Comparison of ENCODE assay signal across 11 cellular contexts in the genomic region with DNA sequence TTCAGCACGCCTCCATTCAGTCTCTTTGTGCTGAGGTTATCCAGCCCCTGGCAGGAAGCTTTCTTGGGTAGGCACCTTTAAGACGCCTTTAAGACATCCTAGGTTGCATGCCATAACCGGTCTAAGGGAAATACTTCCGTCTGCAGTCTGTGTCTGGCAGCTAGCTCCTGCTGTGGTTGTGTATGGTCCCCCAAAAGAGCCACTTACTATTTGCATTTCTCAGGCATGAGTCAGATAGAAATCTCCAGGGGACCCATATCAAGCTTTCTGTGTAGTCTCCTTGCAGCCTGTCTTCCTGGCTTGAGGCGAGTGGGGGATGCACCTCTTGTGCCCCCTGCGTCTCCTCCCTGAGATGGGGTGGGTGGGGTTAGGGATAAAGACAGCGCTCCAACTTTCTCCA. TPM values are rescaled to one million over a fixed set of nuclear protein-coding genes. Genes with fewer than 3 reads are reported as not detected.
A peak's percentile ranks its signal among the peaks of the same experiment; 100 is the strongest.
DNase-seq lines count a peak whose midpoint lies in the region; ATAC-seq, FAIRE-seq and TF ChIP-seq lines count a peak whose summit lies in the region.
"Had no signal": no experiment of that assay in that cellular context is flagged by ENCODE, and none has a peak within 500 bp of the region (broad histone marks: within the 10 kb centered on the region; RNA-seq: fewer than 3 reads in every experiment).

No MANE protein-coding gene starts in this region.

- ATAC-seq in GM18858 (IDR thresholded peaks at IDR 0.05; ENCODE audit: unreplicated experiment) (peak; percentile 93), HG03521 (IDR thresholded peaks at IDR 0.05; ENCODE audit: unreplicated experiment) (peak; percentile 71)

- H3K23ac ChIP-seq in H9 (ENCODE audit: insufficient read length, low read depth, low read length): no peak overlapping the region

- no peaks in the 10 kb centered on the region; a peak in 1 of 7 replicates for H3K36me3 Mint-ChIP-seq in H9 (ENCODE audit: insufficient read depth in 1 of 3, low read depth in 3 of 3)

- no peaks in the 10 kb centered on the region for H4K20me1 ChIP-seq in H9 (ENCODE audit: control insufficient read depth, insufficient read depth, insufficient read length)

- no peaks in the 10 kb centered on the region for H3K79me2 ChIP-seq in H9 (ENCODE audit: insufficient read depth, low read length)

- H3K27me3 ChIP-seq in H9 (ENCODE audit: insufficient read depth, low read length) (no peaks in the 10 kb centered on the region), esophagus squamous epithelium (no peaks in the 10 kb centered on the region), prostate gland (replicated peaks; ENCODE audit: insufficient read depth) (no peaks in the 10 kb centered on the region)

- no peak for FAIRE-seq in GM12892 (lab: Jason Lieb, UNC)

- no peak overlapping the region for H2BK20ac ChIP-seq in H9 (ENCODE audit: low read depth, low read length, poor library complexity, severe bottlenecking)

- no peak overlapping the region for H3K4me3 ChIP-seq in esophagus squamous epithelium
- H3K4me3 ChIP-seq in prostate gland: no peak overlapping the region

- H3K23me2 ChIP-seq in H9 (ENCODE audit: insufficient read length, low read depth, low read length, poor library complexity, severe bottlenecking): no peaks in the 10 kb centered on the region

- H3K27me3 Mint-ChIP-seq in H9 (ENCODE audit: low read depth): peaks cover 3% of the 10 kb centered on the region

- no peaks in the 10 kb centered on the region for H3K9me3 Mint-ChIP-seq in H9

- H3K4me1 ChIP-seq in H9 (ENCODE audit: insufficient read depth, low read length) (peaks cover 9% of the 10 kb centered on the region; the same call in 1 of the 2 replicates), esophagus squamous epithelium (peaks cover 0 to 5% (median 0%) of the 10 kb centered on the region in 3 donors), prostate gland (replicated peaks) (no peaks in the 10 kb centered on the region)

- no peak overlapping the region for H3K56ac ChIP-seq in H9 (ENCODE audit: insufficient read length, low read depth, low read length)

- no peak overlapping the region for H3T11ph ChIP-seq in H9 (ENCODE audit: low read length)

- peak overlapping the region; percentile 28 for H3K4me2 ChIP-seq in H9 (ENCODE audit: insufficient read depth, insufficient read length, low read length)

- no peak overlapping the region for H3K18ac ChIP-seq in H9 (ENCODE audit: insufficient read length, low read depth, low read length)

- H2AFZ ChIP-seq in H9 (ENCODE audit: low read length): no peak overlapping the region

- H4K91ac ChIP-seq in H9 (ENCODE audit: insufficient read length, low read depth, low read length): no peak overlapping the region

- DNase-seq in H9 (peak; percentile 62), iPS-NIHi11 (ENCODE audit: low spot score) (peak; percentile 38), GM12892 (ENCODE audit: insufficient read length) (no peak), esophagus squamous epithelium (lab: John Stamatoyannopoulos, UW) (no peak), NCI-H345 treated with DMSO at 0.1 percent for 48 hours (lab: John Stamatoyannopoulos, UW; ENCODE audit: unreplicated experiment) (no peak), prostate gland (ENCODE audit: low spot score) (no peak)
- DNase-seq: effector CD4-positive, alpha-beta T cell; RPMI8226; stimulated activated CD4-positive, alpha-beta T cell treated with anti-CD3 and anti-CD28 coated beads, Interleukin-1b, Interleukin-23, amount 100 ng/mL, for 48 hours had no signal

- peaks cover 28 to 35% of the 10 kb centered on the region in 2 experiments for H3K4me1 Mint-ChIP-seq in H9

- H2AK5ac ChIP-seq in H9 (ENCODE audit: insufficient read length, low read length): no peak overlapping the region

- no peak for TF ChIP-seq CTCF in H9 (conservative IDR thresholded peaks at IDR 0.05)
- TF ChIP-seq CTCF in esophagus squamous epithelium (IDR thresholded peaks at IDR 0.05): no peak
- TF ChIP-seq CTCF in prostate gland (IDR thresholded peaks at IDR 0.05): no peak

- no peak overlapping the region for H3K9ac ChIP-seq in H9 (ENCODE audit: extremely low read depth, insufficient read length, low read length)

- intact Hi-C loops in esophagus squamous epithelium (cut with DNase I) (no loop called here), prostate gland (cut with DNase I) (no loop called here)

- H3K79me1 ChIP-seq in H9 (ENCODE audit: insufficient read depth, low read depth, low read length, poor library complexity, severe bottlenecking): no peaks in the 10 kb centered on the region

- no peak overlapping the region for H2BK12ac ChIP-seq in H9 (ENCODE audit: insufficient read length, low read depth, low read length)

- WGBS in H9 (ENCODE audit: extremely low coverage, insufficient read length, low lambda C conversion rate): no CpG with 5 or more reads among the region's 7 CpGs
- WGBS in esophagus squamous epithelium, 2 donors: 24 to 50% methylated on average over 7 of the region's 7 CpGs
- WGBS in prostate gland: 25% methylated on average over 7 of the region's 7 CpGs

- no peak overlapping the region for H2BK120ac ChIP-seq in H9 (ENCODE audit: low read depth, low read length, poor library complexity, severe bottlenecking)

- H3K27ac Mint-ChIP-seq in H9: peak overlapping the region in 1 of 3 experiments; percentile 91; a peak in 2 of 7 replicates

- H4K8ac ChIP-seq in H9 (replicated peaks; ENCODE audit: insufficient read length, low read depth, low read length): no peak overlapping the region

- H3K9me3 ChIP-seq in H9 (ENCODE audit: control insufficient read depth, low read depth, low read length) (no peaks in the 10 kb centered on the region), esophagus squamous epithelium (no peaks in the 10 kb centered on the region), prostate gland (no peaks in the 10 kb centered on the region)

- no peaks in the 10 kb centered on the region for H3K36me3 ChIP-seq in esophagus squamous epithelium
- H3K36me3 ChIP-seq in prostate gland: no peaks in the 10 kb centered on the region

- no peak overlapping the region for H2BK15ac ChIP-seq in H9 (ENCODE audit: low read depth, low read length)

- no peak overlapping the region for H2BK5ac ChIP-seq in H9 (ENCODE audit: insufficient read length, low read length)

- no peak overlapping the region for H3K14ac ChIP-seq in H9 (ENCODE audit: insufficient read depth, low read length)

- H4K5ac ChIP-seq in H9 (ENCODE audit: insufficient read length, low read depth, low read length): no peak overlapping the region

- no peak overlapping the region for H3K4ac ChIP-seq in H9 (ENCODE audit: low read depth, low read length)

- no peak overlapping the region; a peak in 1 of 5 replicates for H3K4me3 Mint-ChIP-seq in H9

- TF ChIP-seq POLR2A in GM12892 (IDR thresholded peaks at IDR 0.05; ENCODE audit: low read depth, low read length) (no peak), esophagus squamous epithelium (IDR thresholded peaks at IDR 0.05) (no peak), prostate gland (IDR thresholded peaks at IDR 0.05) (no peak)

- H3K27ac ChIP-seq in H9 (ENCODE audit: insufficient read length, low read depth, low read length) (no peak overlapping the region), esophagus squamous epithelium (peak overlapping the region in 1 of 4 donors; percentile 65), prostate gland (no peak overlapping the region)

RNA-seq across cellular contexts. Expression of gene RYR2, which starts 10.0 kb away (rescaled TPM):
- total RNA-seq in H9 (2021) (3.3 and 3.4 TPM in 2 replicates), esophagus squamous epithelium (1 to 10 TPM in 2 of 4 donors, under 1 TPM in 2; 0.23 to 4.6 (median 0.89) TPM), prostate gland (1 to 10 TPM; 2.9 to 6.7 TPM)
- not detected for polyA plus RNA-seq in GM12892 (2012; ENCODE audit: missing spikeins)

RNA-seq across cellular contexts. Expression of gene MT1HL1, which starts 27.8 kb away (rescaled TPM):
- not detected in 2 replicates for total RNA-seq in H9 (2021)
- not detected for polyA plus RNA-seq in GM12892 (2012; ENCODE audit: missing spikeins)
- not detected for total RNA-seq in esophagus squamous epithelium
- not detected for total RNA-seq in prostate gland

Comparison
In these comparisons a context has a peak if more than half of its experiments do, and no peak if none do; other contexts are left out.
1. DNase-seq: peak in H9 (single experiment) and iPS-NIHi11 (single experiment); none in GM12892 (single experiment), esophagus squamous epithelium (single experiment), NCI-H345 treated with DMSO at 0.1 percent for 48 hours (single experiment) and prostate gland (single experiment).